In the genomic region with DNA sequence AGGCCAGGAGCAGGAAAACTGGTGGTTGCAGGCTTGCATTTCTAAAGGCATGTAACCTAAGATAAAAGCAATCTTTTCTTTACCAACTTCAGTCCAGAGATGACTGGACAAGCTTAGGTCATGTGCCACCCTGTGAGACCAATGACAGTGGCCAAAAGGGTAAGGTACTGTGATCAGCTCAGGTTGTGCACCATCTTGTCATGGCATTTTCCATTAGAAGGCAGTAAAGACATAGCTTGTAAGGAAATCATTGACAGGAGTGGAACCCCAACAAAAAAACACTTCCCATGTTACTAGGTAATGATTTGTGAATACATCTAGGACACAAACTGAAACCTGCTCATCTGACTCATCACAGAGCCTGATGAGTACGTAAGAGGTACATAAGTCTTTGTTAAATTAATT, we compare ENCODE assay signal across 12 cellular contexts. TPM values are rescaled to one million over a fixed set of nuclear protein-coding genes. Genes with fewer than 3 reads are reported as not detected.
DNase-seq lines count a peak whose midpoint lies in the region; ATAC-seq and TF ChIP-seq lines count a peak whose summit lies in the region.
"Had no signal": no experiment of that assay in that cellular context is flagged by ENCODE, and none has a peak within 500 bp of the region (broad histone marks: within the 10 kb centered on the region; RNA-seq: fewer than 3 reads in every experiment).

No MANE protein-coding gene starts in this region.

- H3K27me3 ChIP-seq in OCI-LY3 (ENCODE audit: low read depth, low read length) = peaks cover 21% of the 10 kb centered on the region
- H3K27me3 ChIP-seq in CD8-positive, alpha-beta T cell (ENCODE audit: insufficient read depth, low read length) = no peaks in the 10 kb centered on the region

- DNase-seq in foreskin fibroblast (no peak), SHP77 (lab: John Stamatoyannopoulos, UW) (no peak)
- DNase-seq in CD8-positive, alpha-beta T cell = no peak
- DNase-seq: islet precursor cell, NCI-H446 treated with DMSO at 0.1 percent for 48 hours had no signal

- H3K4me1 Mint-ChIP-seq in CD8-positive, alpha-beta T cell (ENCODE audit: low read depth) = peaks cover 4% of the 10 kb centered on the region

- POLR2A ChIA-PET in CD8-positive, alpha-beta T cell (lab: Charles Lee) = no interaction called here

- no peak overlapping the region for H3K27ac ChIP-seq in OCI-LY3 (ENCODE audit: low read length)
- H3K27ac ChIP-seq in CD8-positive, alpha-beta T cell (ENCODE audit: low read depth, low read length) = no peak overlapping the region

- no peaks in the 10 kb centered on the region for H3K36me3 ChIP-seq in OCI-LY3 (replicated peaks; ENCODE audit: low read depth, low read length)
- H3K36me3 ChIP-seq in CD8-positive, alpha-beta T cell (ENCODE audit: insufficient read depth, low read length) = no peaks in the 10 kb centered on the region

- intact Hi-C loops in CD8-positive, alpha-beta T cell (cut with DNase I, micrococcal nuclease) = loop anchor here (5.0 to 10.0 kb wide), 2 partner anchors 37 to 565 kb away; no protein-coding TSS in a partner anchor

- H3K36me3 Mint-ChIP-seq in CD8-positive, alpha-beta T cell = no peaks in the 10 kb centered on the region
- H3K36me3 Mint-ChIP-seq: brain had no signal

- no peak for TF ChIP-seq CTCF in OCI-LY3 (IDR thresholded peaks at IDR 0.05; ENCODE audit: low read depth, low read length)
- TF ChIP-seq CTCF in foreskin fibroblast (IDR thresholded peaks at IDR 0.05; ENCODE audit: low read depth, low read length) = no peak
- TF ChIP-seq CTCF in CD8-positive, alpha-beta T cell (IDR thresholded peaks at IDR 0.05) = no peak

- H3K79me2 ChIP-seq in OCI-LY3 (ENCODE audit: low read length) = no peaks in the 10 kb centered on the region

- no peak overlapping the region for H2AFZ ChIP-seq in OCI-LY3 (ENCODE audit: low read depth, low read length)
- H2AFZ ChIP-seq: GM23338 had no signal

- no peaks in the 10 kb centered on the region for H3K9me3 ChIP-seq in OCI-LY3 (ENCODE audit: insufficient read depth, low read length)
- H3K9me3 ChIP-seq in CD8-positive, alpha-beta T cell (ENCODE audit: low read length) = no peaks in the 10 kb centered on the region

- no peak overlapping the region for H3K9ac ChIP-seq in OCI-LY3 (ENCODE audit: low read length)

- H3K9me3 Mint-ChIP-seq in CD8-positive, alpha-beta T cell = no peaks in the 10 kb centered on the region
- H3K9me3 Mint-ChIP-seq: brain, GM23338 had no signal

- H3K4me3 ChIP-seq in OCI-LY3 (ENCODE audit: low read length) = 0 out of 2 replicates have a peak overlapping the region, but pooled peaks have one; percentile 7
- no peak overlapping the region for H3K4me3 ChIP-seq in foreskin fibroblast (ENCODE audit: low read depth in 1 of 2, low read length in 2 of 2)
- no peak overlapping the region for H3K4me3 ChIP-seq in CD8-positive, alpha-beta T cell (ENCODE audit: low read depth, low read length)
- H3K4me3 ChIP-seq: GM23338 had no signal

- ATAC-seq in GM18858 (IDR thresholded peaks at IDR 0.05; ENCODE audit: unreplicated experiment) = peak; percentile 63
- peak; percentile 80 for ATAC-seq in GM19438 (IDR thresholded peaks at IDR 0.05; ENCODE audit: low read depth, unreplicated experiment)
- ATAC-seq in HG02943 (IDR thresholded peaks at IDR 0.05; ENCODE audit: low read depth, unreplicated experiment) = peak; percentile 72
- ATAC-seq in CD8-positive, alpha-beta T cell = no peak
- ATAC-seq: GM23338, SK-N-SH treated with all-trans-retinoic acid at 6 μM for 48 hours had no signal

- H3K4me1 ChIP-seq in OCI-LY3 (ENCODE audit: low read length) = peaks cover 13% of the 10 kb centered on the region
- H3K4me1 ChIP-seq in CD8-positive, alpha-beta T cell (ENCODE audit: insufficient read depth, low read length) = peaks cover 2% of the 10 kb centered on the region

- no peaks in the 10 kb centered on the region for H4K20me1 ChIP-seq in OCI-LY3 (ENCODE audit: insufficient read depth, low read length)

- peaks cover 14% of the 10 kb centered on the region for H3K27me3 Mint-ChIP-seq in CD8-positive, alpha-beta T cell (ENCODE audit: low read depth)

- no peak overlapping the region for H3K27ac Mint-ChIP-seq in CD8-positive, alpha-beta T cell
- H3K27ac Mint-ChIP-seq: brain, GM23338 had no signal

- no peak overlapping the region for H3K4me3 Mint-ChIP-seq in CD8-positive, alpha-beta T cell
- H3K4me3 Mint-ChIP-seq: brain, GM23338 had no signal

- CTCF ChIA-PET in CD8-positive, alpha-beta T cell (lab: Charles Lee) = interaction anchor here (0.7 to 1.5 kb wide), 3 partner anchors 10 to 45 kb away, joined by 3 to 5 read pairs (median 4); no protein-coding TSS in a partner anchor

- peak overlapping the region; percentile 45 for H3K4me2 ChIP-seq in OCI-LY3 (ENCODE audit: low read length)
- H3K4me2 ChIP-seq: GM23338 had no signal

RNA-seq across cellular contexts. Expression of a gene that starts 35.2 kb away (rescaled TPM):
- 10 to 100 TPM; 81.4 to 82.5 TPM for total RNA-seq in CD8-positive, alpha-beta T cell
